ENCODE assay signal across 13 cellular contexts in the genomic region with DNA sequence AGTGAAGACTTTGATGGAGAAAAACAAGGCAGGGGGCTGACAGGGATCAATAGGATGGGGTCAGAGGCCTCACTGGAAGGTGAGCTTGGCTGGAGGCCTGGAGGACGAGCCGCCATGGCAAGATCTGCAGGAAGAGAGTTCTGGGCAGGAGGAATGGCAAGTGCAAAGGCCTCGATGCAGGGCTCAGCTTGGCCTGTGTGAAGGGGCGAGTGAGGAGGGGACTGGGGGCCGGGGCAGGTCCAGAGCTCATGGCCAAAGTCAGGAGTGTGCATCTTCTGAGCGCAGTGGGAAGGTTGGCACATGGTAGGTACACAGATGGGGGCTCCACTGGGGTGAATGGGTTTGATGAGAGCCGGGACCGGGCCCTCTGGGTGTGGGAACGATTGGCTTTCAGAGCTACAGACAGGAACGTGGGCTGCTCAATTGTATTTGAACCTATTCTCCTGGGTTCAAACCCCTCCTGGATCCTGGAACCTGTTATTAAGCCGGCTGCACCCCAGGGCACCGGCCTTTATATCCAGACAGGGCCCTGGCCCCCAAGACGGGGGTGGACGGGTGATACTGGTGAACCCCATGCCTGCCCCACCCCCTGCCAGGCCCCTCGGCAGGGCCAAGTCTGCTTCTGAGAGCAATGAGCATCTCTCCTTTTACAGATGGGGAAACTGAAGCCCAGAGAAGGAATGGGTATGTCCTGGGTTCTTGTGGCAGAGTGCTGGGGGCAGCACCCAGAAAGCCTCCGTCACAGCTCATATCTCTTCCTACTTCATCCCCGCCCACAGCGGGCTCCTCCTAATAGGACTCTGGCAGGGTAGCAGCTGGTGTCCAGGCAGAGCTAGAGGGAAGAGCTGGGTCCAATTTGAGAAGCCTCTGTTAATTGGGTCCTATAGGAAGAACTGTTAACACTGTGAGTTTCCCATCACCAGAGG.
A peak's percentile ranks its signal among the peaks of the same experiment; 100 is the strongest.
DNase-seq lines count a peak whose midpoint lies in the region; TF ChIP-seq lines count a peak whose summit lies in the region.
"Had no signal": no experiment of that assay in that cellular context is flagged by ENCODE, and none has a peak within 500 bp of the region (broad histone marks: within the 10 kb centered on the region; RNA-seq: fewer than 3 reads in every experiment).

No MANE protein-coding gene starts in this region.

- no peak overlapping the region for H3K9ac ChIP-seq in mucosa of rectum (ENCODE audit: low read depth in 1 of 2, low read length in 2 of 2)

- H3K4me3 Mint-ChIP-seq in activated CD4-positive, alpha-beta T cell treated with anti-CD3 and anti-CD28 coated beads, Interleukin-2, amount 10 ng/mL, durations not matched to agents 7 days and 5 days = no peak overlapping the region
- no peak overlapping the region for H3K4me3 Mint-ChIP-seq in activated CD4-positive, alpha-beta memory T cell treated with anti-CD3 and anti-CD28 coated beads for 36 hours
- H3K4me3 Mint-ChIP-seq: CD4-positive, CD25-positive, alpha-beta regulatory T cell had no signal

- intact Hi-C loops in uterus (cut with DNase I; ENCODE audit: low total_unique reads) = no loop called here
- intact Hi-C loops in activated CD4-positive, alpha-beta memory T cell treated with anti-CD3 and anti-CD28 coated beads for 36 hours (cut with micrococcal nuclease) = no loop called here

- H3K4me3 ChIP-seq in coronary artery (no peak overlapping the region), mucosa of rectum (ENCODE audit: low read length in 2 of 2) (no peak overlapping the region), uterus (no peak overlapping the region)

- H3K9me3 ChIP-seq in mucosa of rectum (ENCODE audit: control insufficient read depth in 2 of 2, low read length in 2 of 2) (no peaks in the 10 kb centered on the region), uterus (no peaks in the 10 kb centered on the region)

- peaks cover 14% of the 10 kb centered on the region for H3K27me3 Mint-ChIP-seq in activated CD4-positive, alpha-beta T cell treated with anti-CD3 and anti-CD28 coated beads, Interleukin-2, amount 10 ng/mL, durations not matched to agents 7 days and 5 days
- peaks cover 3% of the 10 kb centered on the region for H3K27me3 Mint-ChIP-seq in activated CD4-positive, alpha-beta memory T cell treated with anti-CD3 and anti-CD28 coated beads for 36 hours
- H3K27me3 Mint-ChIP-seq: CD4-positive, CD25-positive, alpha-beta regulatory T cell had no signal

- H3K27me3 ChIP-seq in mucosa of rectum (ENCODE audit: control insufficient read depth in 2 of 2, insufficient read depth in 2 of 2, low read length in 2 of 2) (no peaks in the 10 kb centered on the region), uterus (no peaks in the 10 kb centered on the region)

- no peak for TF ChIP-seq POLR2A in uterus (IDR thresholded peaks at IDR 0.05)

- H3K4me1 ChIP-seq in mucosa of rectum (ENCODE audit: control insufficient read depth in 2 of 2, insufficient read depth in 2 of 2, low read length in 2 of 2) (peaks cover 6 to 11% of the 10 kb centered on the region in 2 donors), uterus (peaks cover 7 to 13% of the 10 kb centered on the region in 2 donors)

- H3K36me3 ChIP-seq in mucosa of rectum (ENCODE audit: control insufficient read depth in 2 of 2, insufficient read depth in 2 of 2, low read length in 2 of 2) (no peaks in the 10 kb centered on the region), uterus (no peaks in the 10 kb centered on the region)

- CTCF ChIA-PET in activated CD4-positive, alpha-beta T cell treated with anti-CD3 and anti-CD28 coated beads, Interleukin-2, amount 10 ng/mL, durations not matched to agents 7 days and 5 days (lab: Charles Lee) = interaction anchor here (1.6 to 2.2 kb wide), 3 partner anchors 11 to 20 kb away, joined by 3 to 12 read pairs (median 6); no protein-coding TSS in a partner anchor
- CTCF ChIA-PET in activated CD4-positive, alpha-beta memory T cell treated with anti-CD3 and anti-CD28 coated beads for 36 hours (lab: Charles Lee) = no interaction called here

- H3K4me1 Mint-ChIP-seq in activated CD4-positive, alpha-beta T cell treated with anti-CD3 and anti-CD28 coated beads, Interleukin-2, amount 10 ng/mL, durations not matched to agents 7 days and 5 days = peaks cover 38% of the 10 kb centered on the region
- peaks cover 15% of the 10 kb centered on the region for H3K4me1 Mint-ChIP-seq in activated CD4-positive, alpha-beta memory T cell treated with anti-CD3 and anti-CD28 coated beads for 36 hours (ENCODE audit: low read depth)

- peak overlapping the region; percentile 27 for H3K27ac Mint-ChIP-seq in activated CD4-positive, alpha-beta T cell treated with anti-CD3 and anti-CD28 coated beads, Interleukin-2, amount 10 ng/mL, durations not matched to agents 7 days and 5 days
- no peak overlapping the region for H3K27ac Mint-ChIP-seq in activated CD4-positive, alpha-beta memory T cell treated with anti-CD3 and anti-CD28 coated beads for 36 hours

- POLR2A ChIA-PET in activated CD4-positive, alpha-beta T cell treated with anti-CD3 and anti-CD28 coated beads, Interleukin-2, amount 10 ng/mL, durations not matched to agents 7 days and 5 days (lab: Charles Lee) = interaction anchor here (0.7 kb wide), 1 partner anchor 246 kb away, joined by 3 read pairs; no protein-coding TSS in a partner anchor
- POLR2A ChIA-PET in activated CD4-positive, alpha-beta memory T cell treated with anti-CD3 and anti-CD28 coated beads for 36 hours (lab: Charles Lee) = interaction anchor here (0.6 to 0.8 kb wide), 2 partner anchors 10 to 12 kb away, joined by 3 to 6 read pairs; no protein-coding TSS in a partner anchor

- no peaks in the 10 kb centered on the region for H3K9me3 Mint-ChIP-seq in activated CD4-positive, alpha-beta T cell treated with anti-CD3 and anti-CD28 coated beads, Interleukin-2, amount 10 ng/mL, durations not matched to agents 7 days and 5 days
- no peaks in the 10 kb centered on the region for H3K9me3 Mint-ChIP-seq in activated CD4-positive, alpha-beta memory T cell treated with anti-CD3 and anti-CD28 coated beads for 36 hours
- H3K9me3 Mint-ChIP-seq: CD4-positive, CD25-positive, alpha-beta regulatory T cell had no signal

- DNase-seq in activated CD4-positive, alpha-beta T cell treated with anti-CD3 and anti-CD28 coated beads, Interleukin-2, amount 10 ng/mL, durations not matched to agents 7 days and 5 days = no peak
- DNase-seq in activated CD4-positive, alpha-beta T cell treated with anti-CD3 and anti-CD28 coated beads, Interleukin-2, amount 50 U/mL, for 48 hours = no peak
- DNase-seq in coronary artery (ENCODE audit: low spot score) (no peak), uterus (peak; percentile 62), HT-29 (ENCODE audit: low spot score) (no peak), NCI-H446 (lab: John Stamatoyannopoulos, UW) (no peak)
- DNase-seq in activated CD4-positive, alpha-beta memory T cell treated with anti-CD3 and anti-CD28 coated beads for 36 hours = no peak
- DNase-seq: activated CD4-positive, CD25-positive, alpha-beta regulatory T cell; activated effector memory CD4-positive, alpha-beta T cell treated with anti-CD3 and anti-CD28 coated beads, Interleukin-2, amount 50 U/mL, for 16 hours; effector CD8-positive, alpha-beta T cell; naive thymus-derived CD4-positive, alpha-beta T cell had no signal

- H3K27ac ChIP-seq in coronary artery = peak overlapping the region; percentile 23 to 85
- H3K27ac ChIP-seq in mucosa of rectum (ENCODE audit: low read depth in 2 of 2, low read length in 2 of 2) = peak overlapping the region; percentile 5 to 56
- peak overlapping the region; percentile 90 to 93 for H3K27ac ChIP-seq in uterus

- TF ChIP-seq CTCF in coronary artery (IDR thresholded peaks at IDR 0.05) = no peak
- TF ChIP-seq CTCF in uterus (IDR thresholded peaks at IDR 0.05) = no peak

- no peaks in the 10 kb centered on the region for H3K36me3 Mint-ChIP-seq in activated CD4-positive, alpha-beta T cell treated with anti-CD3 and anti-CD28 coated beads, Interleukin-2, amount 10 ng/mL, durations not matched to agents 7 days and 5 days (ENCODE audit: low read depth)
- H3K36me3 Mint-ChIP-seq in activated CD4-positive, alpha-beta memory T cell treated with anti-CD3 and anti-CD28 coated beads for 36 hours = no peaks in the 10 kb centered on the region
- H3K36me3 Mint-ChIP-seq: CD4-positive, CD25-positive, alpha-beta regulatory T cell; naive thymus-derived CD4-positive, alpha-beta T cell had no signal

Comparison
In these comparisons a context has a peak if more than half of its experiments do, and no peak if none do; other contexts are left out.
1. DNase-seq: peak in uterus (2 of 2); none in activated CD4-positive, alpha-beta T cell treated with anti-CD3 and anti-CD28 coated beads, Interleukin-2, amount 10 ng/mL, durations not matched to agents 7 days and 5 days (single experiment), activated CD4-positive, alpha-beta T cell treated with anti-CD3 and anti-CD28 coated beads, Interleukin-2, amount 50 U/mL, for 48 hours (0 of 2), coronary artery (single experiment), activated CD4-positive, alpha-beta memory T cell treated with anti-CD3 and anti-CD28 coated beads for 36 hours (single experiment), HT-29 (single experiment) and NCI-H446 (0 of 2).
2. H3K27ac ChIP-seq: peak in every context shown above with its lines; median percentile 92 in uterus; 54 in coronary artery; 30 in mucosa of rectum.